ENCODE assay signal across 21 cellular contexts in genomic region chr10:16904049-16904448, GRCh38.
"Had no signal": no experiment of that assay in that cellular context is flagged by ENCODE, and none has a peak within 500 bp of the region (broad histone marks: within the 10 kb centered on the region; RNA-seq: fewer than 3 reads in every experiment).

No MANE protein-coding gene starts in this region.

- ATAC-seq: natural killer cell treated with Interleukin-12 subunit alpha and Interleukin-12 subunit beta and Interleukin-15 and Interleukin-18, amount 100 ng/mL, for 72 hours had no signal

- H3K9ac ChIP-seq: parathyroid adenoma had no signal

- H3K27me3 ChIP-seq: neutrophil, tibial artery had no signal

- H3K9me3 ChIP-seq: adrenal gland, lower lobe of right lung, neutrophil, tibial artery had no signal

- DNase-seq: activated CD4-positive, alpha-beta T cell treated with anti-CD3 and anti-CD28 coated beads for 1 hour; activated CD8-positive, alpha-beta memory T cell treated with anti-CD3 and anti-CD28 coated beads for 24 hours; activated gamma-delta T cell; activated T-cell treated with anti-CD3 and anti-CD28 coated beads, Interleukin-2, amount 50 U/mL, for 72 hours; adrenal gland; dorsolateral prefrontal cortex; endodermal cell; foreskin melanocyte; glutamatergic neuron; hypothalamus; lower lobe of right lung; stimulated activated CD4-positive, alpha-beta T cell treated with anti-CD3 and anti-CD28 coated beads, Interleukin-12 subunit alpha, Interleukin-12 subunit beta, amount 100 ng/mL, for 4 hours; stimulated activated CD4-positive, alpha-beta T cell treated with anti-CD3 and anti-CD28 coated beads, Interleukin-1b, Interleukin-23, amount 100 ng/mL, for 48 hours; stimulated activated CD8-positive, alpha-beta memory T cell treated with anti-CD3 and anti-CD28 coated beads, Interleukin-4, amount 100 ng/mL, for 48 hours; stimulated activated naive CD4-positive, alpha-beta T cell treated with Interleukin-2 at 50 U/mL for 16 hours; tibial artery; WERI-Rb-1 had no signal

- H3K36me3 ChIP-seq: adrenal gland, lower lobe of right lung, neutrophil, tibial artery, WERI-Rb-1 had no signal

- H3K4me3 ChIP-seq: adrenal gland, dorsolateral prefrontal cortex, lower lobe of right lung, tibial artery had no signal

- H3K27ac ChIP-seq: adrenal gland, dorsolateral prefrontal cortex, epithelial cell of prostate, lower lobe of right lung, neutrophil, parathyroid adenoma, tibial artery, WERI-Rb-1 had no signal

- H3K4me1 ChIP-seq: adrenal gland, lower lobe of right lung, parathyroid adenoma, tibial artery had no signal
